In genomic region chr14:60252630-60253029, GRCh38 we compare ENCODE assay signal across 24 cellular contexts. TPM values are rescaled to one million over a fixed set of nuclear protein-coding genes. Genes with fewer than 3 reads are reported as not detected.
A peak's percentile ranks its signal among the peaks of the same experiment; 100 is the strongest.
DNase-seq lines count a peak whose midpoint lies in the region; ATAC-seq and TF ChIP-seq lines count a peak whose summit lies in the region.
"Had no signal": no experiment of that assay in that cellular context is flagged by ENCODE, and none has a peak within 500 bp of the region (broad histone marks: within the 10 kb centered on the region; RNA-seq: fewer than 3 reads in every experiment).

No MANE protein-coding gene starts in this region.

- H3K9ac ChIP-seq in OCI-LY1 (ENCODE audit: low read length) (no peak overlapping the region; the same call in 1 of the 2 replicates), endocrine pancreas (ENCODE audit: control insufficient read depth, insufficient read depth, low read length) (no peak overlapping the region)
- H3K9ac ChIP-seq: KMS-11 had no signal

- TF ChIP-seq POLR2A in ovary (IDR thresholded peaks at IDR 0.05) (no peak), stomach (IDR thresholded peaks at IDR 0.05) (no peak)

- H4K20me1 ChIP-seq in GM23338 (replicated peaks; ENCODE audit: insufficient read depth) (no peaks in the 10 kb centered on the region), OCI-LY1 (ENCODE audit: insufficient read depth, low read length) (no peaks in the 10 kb centered on the region)

- peaks cover 4% of the 10 kb centered on the region; the same call in 1 of the 2 replicates for H3K9me3 ChIP-seq in OCI-LY1 (ENCODE audit: low read length)
- H3K9me3 ChIP-seq in endocrine pancreas (ENCODE audit: control insufficient read depth, low read length), result no peaks in the 10 kb centered on the region
- no peaks in the 10 kb centered on the region for H3K9me3 ChIP-seq in psoas muscle
- no peaks in the 10 kb centered on the region for H3K9me3 ChIP-seq in ovary
- H3K9me3 ChIP-seq in stomach, result no peaks in the 10 kb centered on the region

- no peak overlapping the region for H3K27ac Mint-ChIP-seq in GM23338
- H3K27ac Mint-ChIP-seq: activated naive CD8-positive, alpha-beta T cell treated with anti-CD3 and anti-CD28 coated beads, Interleukin-2, amount 50 U/mL, for 24 hours; activated T-helper 1 cell treated with anti-CD3 and anti-CD28 coated beads, Interleukin-12 subunit alpha, Interleukin-12 subunit beta, Interleukin-2, Interleukin-4 antibody, amounts not matched to agents 30 ng/mL and 10 ng/mL and 1 ng/mL, durations not matched to agents 14 hours and 24 hours and 36 hours; CD8-positive, alpha-beta T cell; stimulated activated effector memory CD8-positive, alpha-beta T cell treated with anti-CD3 and anti-CD28 coated beads, Interleukin-12 subunit alpha, Interleukin-12 subunit beta, amount 100 ng/mL, for 72 hours had no signal

- H3F3A ChIP-seq in GM23338 (replicated peaks; ENCODE audit: low read depth) (peaks cover 5% of the 10 kb centered on the region; the same call in 1 of the 2 replicates), OCI-LY1 (ENCODE audit: insufficient read depth, low read length) (no peaks in the 10 kb centered on the region)

- no peak overlapping the region for H3K4me2 ChIP-seq in GM23338
- peak overlapping the region; percentile 89 for H3K4me2 ChIP-seq in OCI-LY1 (ENCODE audit: low read length)

- H3K4me3 Mint-ChIP-seq in GM23338, result 0 out of 3 replicates have a peak overlapping the region, but pooled peaks have one; percentile 22
- H3K4me3 Mint-ChIP-seq: activated naive CD8-positive, alpha-beta T cell treated with anti-CD3 and anti-CD28 coated beads, Interleukin-2, amount 50 U/mL, for 24 hours had no signal

- H3K27me3 Mint-ChIP-seq in GM23338 (ENCODE audit: insufficient read depth, low read depth, poor library complexity), result peaks cover 10% of the 10 kb centered on the region
- H3K27me3 Mint-ChIP-seq: activated naive CD8-positive, alpha-beta T cell treated with anti-CD3 and anti-CD28 coated beads, Interleukin-2, amount 50 U/mL, for 24 hours had no signal

- H2AFZ ChIP-seq in GM23338 (no peak overlapping the region), OCI-LY1 (ENCODE audit: low read length) (no peak overlapping the region)

- H3K36me3 Mint-ChIP-seq in GM23338 (ENCODE audit: low read depth), result no peaks in the 10 kb centered on the region; the same call in 2 of the 3 replicates
- H3K36me3 Mint-ChIP-seq: CD8-positive, alpha-beta T cell had no signal

- intact Hi-C loops in psoas muscle (cut with DNase I), result no loop called here
- intact Hi-C loops in ovary (cut with DNase I), result no loop called here
- intact Hi-C loops in stomach (cut with DNase I; ENCODE audit: low total_unique reads), result no loop called here

- no peak overlapping the region for H3K27ac ChIP-seq in GM23338 (ENCODE audit: low read depth)
- no peak overlapping the region for H3K27ac ChIP-seq in OCI-LY1 (ENCODE audit: low read depth, low read length, poor library complexity, severe bottlenecking)
- no peak overlapping the region for H3K27ac ChIP-seq in psoas muscle
- no peak overlapping the region for H3K27ac ChIP-seq in ovary
- H3K27ac ChIP-seq in stomach, result peak overlapping the region in 1 of 5 donors; percentile 3
- H3K27ac ChIP-seq: KMS-11 had no signal

- H3K9me3 Mint-ChIP-seq in GM23338, result no peaks in the 10 kb centered on the region
- H3K9me3 Mint-ChIP-seq: activated naive CD8-positive, alpha-beta T cell treated with anti-CD3 and anti-CD28 coated beads, Interleukin-2, amount 50 U/mL, for 24 hours; activated T-helper 1 cell treated with anti-CD3 and anti-CD28 coated beads, Interleukin-12 subunit alpha, Interleukin-12 subunit beta, Interleukin-2, Interleukin-4 antibody, amounts not matched to agents 30 ng/mL and 10 ng/mL and 1 ng/mL, durations not matched to agents 14 hours and 24 hours and 36 hours; CD8-positive, alpha-beta T cell; stimulated activated effector memory CD8-positive, alpha-beta T cell treated with anti-CD3 and anti-CD28 coated beads, Interleukin-12 subunit alpha, Interleukin-12 subunit beta, amount 100 ng/mL, for 72 hours had no signal

- H3K9me2 ChIP-seq in GM23338 (ENCODE audit: insufficient read depth) (no peaks in the 10 kb centered on the region), OCI-LY1 (ENCODE audit: low read depth, low read length) (no peaks in the 10 kb centered on the region)

- H3K79me2 ChIP-seq in GM23338 (replicated peaks; ENCODE audit: insufficient read depth), result peaks cover 77% of the 10 kb centered on the region
- peaks cover 77% of the 10 kb centered on the region for H3K79me2 ChIP-seq in OCI-LY1 (ENCODE audit: insufficient read depth, low read length)

- DNase-seq in GM23338 (ENCODE audit: low spot score), result no peak
- no peak for DNase-seq in psoas muscle
- DNase-seq in ovary, result no peak
- DNase-seq in stomach, result no peak
- no peak for DNase-seq in NCI-H2029 (lab: John Stamatoyannopoulos, UW)
- DNase-seq: activated CD4-positive, alpha-beta T cell treated with anti-CD3 and anti-CD28 coated beads, Interleukin-2, amount 50 U/mL, for 1 hour; activated naive CD8-positive, alpha-beta T cell treated with anti-CD3 and anti-CD28 coated beads, Interleukin-2, amount 50 U/mL, for 24 hours; CD8-positive, alpha-beta T cell; DMS153; effector CD4-positive, alpha-beta T cell; GDM1; mammary epithelial cell; NCI-H1048; NCI-H1930; NCI-H345; posterior cingulate gyrus; stimulated activated CD4-positive, alpha-beta T cell treated with anti-CD3 and anti-CD28 coated beads, Interleukin-1b, Interleukin-23, amount 100 ng/mL, for 48 hours; T-helper 2 cell had no signal

- H3K4me1 ChIP-seq in GM23338 (ENCODE audit: insufficient read depth), result peaks cover 37% of the 10 kb centered on the region
- peaks cover 59% of the 10 kb centered on the region for H3K4me1 ChIP-seq in OCI-LY1 (ENCODE audit: insufficient read depth, low read length, severe bottlenecking)
- peaks cover 33% of the 10 kb centered on the region for H3K4me1 ChIP-seq in endocrine pancreas (ENCODE audit: control insufficient read depth, insufficient read depth, low read length)
- peaks cover 60% of the 10 kb centered on the region for H3K4me1 ChIP-seq in psoas muscle
- peaks cover 4% of the 10 kb centered on the region for H3K4me1 ChIP-seq in ovary (ENCODE audit: insufficient read depth)
- peaks cover 20 to 80% (median 52%) of the 10 kb centered on the region in 4 donors for H3K4me1 ChIP-seq in stomach

- H3K36me3 ChIP-seq in GM23338 (ENCODE audit: insufficient read depth) (no peaks in the 10 kb centered on the region), OCI-LY1 (ENCODE audit: insufficient read depth, low read length) (peaks cover 48% of the 10 kb centered on the region), endocrine pancreas (ENCODE audit: control insufficient read depth, insufficient read depth, low read length) (no peaks in the 10 kb centered on the region), psoas muscle (ENCODE audit: insufficient read depth in 1 of 2, low read depth in 1 of 2) (no peaks in the 10 kb centered on the region), ovary (no peaks in the 10 kb centered on the region), stomach (no peaks in the 10 kb centered on the region)

- H3K4me3 ChIP-seq in GM23338 (no peak overlapping the region), OCI-LY1 (ENCODE audit: low read depth, low read length, poor library complexity, severe bottlenecking) (peak overlapping the region; percentile 67), endocrine pancreas (ENCODE audit: control insufficient read depth, insufficient read depth, low read length) (peak overlapping the region; percentile 98), psoas muscle (peak overlapping the region; percentile 93), ovary (no peak overlapping the region), stomach (no peak overlapping the region)

- TF ChIP-seq EP300 in ovary (IDR thresholded peaks at IDR 0.05), result no peak
- TF ChIP-seq EP300 in stomach (IDR thresholded peaks at IDR 0.05), result no peak

- no peak for ATAC-seq in GM23338
- ATAC-seq in psoas muscle, result no peak
- ATAC-seq: activated naive CD8-positive, alpha-beta T cell treated with anti-CD3 and anti-CD28 coated beads, Interleukin-2, amount 50 U/mL, for 24 hours; CD8-positive, alpha-beta T cell; esophagus mucosa; stimulated activated effector memory CD8-positive, alpha-beta T cell treated with anti-CD3 and anti-CD28 coated beads, Interleukin-12 subunit alpha, Interleukin-12 subunit beta, amount 100 ng/mL, for 72 hours had no signal

- H3K27me3 ChIP-seq in GM23338 (ENCODE audit: insufficient read depth) (no peaks in the 10 kb centered on the region), OCI-LY1 (ENCODE audit: insufficient read depth, low read length) (no peaks in the 10 kb centered on the region), endocrine pancreas (ENCODE audit: control insufficient read depth, insufficient read depth, low read length) (no peaks in the 10 kb centered on the region), psoas muscle (ENCODE audit: insufficient read depth in 3 of 3, low read length in 2 of 3) (no peaks in the 10 kb centered on the region), ovary (no peaks in the 10 kb centered on the region), stomach (no peaks in the 10 kb centered on the region)

- TF ChIP-seq CTCF in GM23338 (conservative IDR thresholded peaks at IDR 0.05; ENCODE audit: low read depth in 2 of 2), result no peak
- no peak for TF ChIP-seq CTCF in OCI-LY1 (IDR thresholded peaks at IDR 0.05; ENCODE audit: low read length)
- no peak for TF ChIP-seq CTCF in psoas muscle (IDR thresholded peaks at IDR 0.05)
- TF ChIP-seq CTCF in ovary (IDR thresholded peaks at IDR 0.05), result no peak
- no peak for TF ChIP-seq CTCF in stomach (IDR thresholded peaks at IDR 0.05)

- peaks cover 52% of the 10 kb centered on the region for H3K4me1 Mint-ChIP-seq in GM23338

- WGBS in psoas muscle, 3 donors, result 47 to 65% (median 54%) methylated on average over 2 of the region's 2 CpGs
- WGBS in ovary, 3 donors, result 92 to 98% (median 93%) methylated on average over 2 of the region's 2 CpGs
- WGBS in stomach, 5 donors, result 63 to 78% (median 68%) methylated on average over 2 of the region's 2 CpGs

TF ChIP-seq in GM23338, 12 proteins besides CTCF, POLR2A, EP300 and RAD21 (continues in another document):
- no peak for TF ChIP-seq EZH2 (IDR thresholded peaks at IDR 0.05; ENCODE audit: low read depth, unreplicated experiment)
- no peak for TF ChIP-seq STAT1 (IDR thresholded peaks at IDR 0.05; ENCODE audit: unreplicated experiment)
- TF ChIP-seq NANOG (IDR thresholded peaks at IDR 0.05; ENCODE audit: borderline replicate concordance), result no peak
- no peak for TF ChIP-seq ZNF114 (CRISPR knock-in tag; IDR thresholded peaks at IDR 0.05)

RNA-seq across cellular contexts. Expression of gene PPM1A, which starts 3.6 kb away (rescaled TPM):
- 34.1 and 42.8 TPM in 2 replicates for total RNA-seq in GM23338 (2014; rRNA removed; shearing (Covaris generic))
- polyA plus RNA-seq in GM23338 (2016; fragmentation: Nextera tagmentation; extraction: Ambion mirVana) (26.4 and 29.8 TPM in 2 replicates), psoas muscle (100 to 1,000 TPM in 1 of 3 donors, 10 to 100 TPM in 2; 54.0 to 174 (median 54.2) TPM), ovary (10 to 100 TPM; 15.0 to 34.2 TPM), stomach (10 to 100 TPM; 13.6 to 29.5 (median 24.0) TPM)
- total RNA-seq in psoas muscle (100 to 1,000 TPM; 123 to 154 (median 131) TPM), ovary (10 to 100 TPM; 24.4 to 44.7 (median 43.2) TPM), stomach (10 to 100 TPM; 24.0 to 95.5 (median 40.2) TPM)

Comparison
In these comparisons a context has a peak if more than half of its experiments do, and no peak if none do; other contexts are left out.
1. H3K4me3 ChIP-seq: peak in OCI-LY1 (single experiment), endocrine pancreas (single experiment) and psoas muscle (single experiment); none in GM23338 (single experiment), ovary (single experiment) and stomach (0 of 4).